1 cellular context compared by ENCODE assay signal in genomic region chr7:64348713-64349210, GRCh38. TPM values are rescaled to one million over a fixed set of nuclear protein-coding genes. Genes with fewer than 3 reads are reported as not detected.
"Had no signal": no experiment of that assay in that cellular context is flagged by ENCODE, and none has a peak within 500 bp of the region (broad histone marks: within the 10 kb centered on the region; RNA-seq: fewer than 3 reads in every experiment).

No MANE protein-coding gene starts in this region.

RNA-seq across cellular contexts. Expression of gene ZNF736, which starts 35.0 kb away (rescaled TPM):
- total RNA-seq: chondrocyte had no signal
